9 cellular contexts compared by ENCODE assay signal in the genomic region with DNA sequence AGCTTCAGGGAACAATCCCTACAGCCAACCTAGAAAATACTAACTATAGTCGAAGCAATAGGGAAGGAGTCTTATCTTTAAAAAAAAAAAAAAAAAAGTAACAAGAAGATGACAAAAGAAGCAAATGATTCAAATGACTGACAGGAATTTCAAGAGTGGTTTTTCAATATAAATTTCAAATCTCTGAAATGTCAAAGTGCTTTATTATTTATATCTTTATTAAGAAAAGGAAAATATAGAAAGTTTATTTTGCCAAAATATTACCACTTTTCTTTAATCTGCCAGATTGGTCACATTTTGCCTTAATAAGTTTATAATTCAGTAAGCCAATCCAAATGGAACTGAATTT.
A peak's percentile ranks its signal among the peaks of the same experiment; 100 is the strongest.
DNase-seq lines count a peak whose midpoint lies in the region; ATAC-seq and TF ChIP-seq lines count a peak whose summit lies in the region.
"Had no signal": no experiment of that assay in that cellular context is flagged by ENCODE, and none has a peak within 500 bp of the region (broad histone marks: within the 10 kb centered on the region; RNA-seq: fewer than 3 reads in every experiment).

No MANE protein-coding gene starts in this region.

- H3K27ac ChIP-seq in BLaER1: no peak overlapping the region
- no peak overlapping the region for H3K27ac ChIP-seq in HUES48 (ENCODE audit: low read depth, low read length)
- H3K27ac ChIP-seq: WERI-Rb-1 had no signal

- BruUV-seq in MCF 10A (replicated peaks; lab: Mats Ljungman, UMichigan): no TSS peak

- POLR2A ChIA-PET in MCF 10A (lab: Yijun Ruan, JAX): interaction anchor here (0.5 to 2.2 kb wide), 9 partner anchors 8 to 1022 kb away, joined by 3 to 7 read pairs (median 3); no protein-coding TSS in a partner anchor
- POLR2A ChIA-PET in naive thymus-derived CD8-positive, alpha-beta T cell (lab: Charles Lee): interaction anchor here (0.7 to 1.7 kb wide), 2 partner anchors 116 to 332 kb away, joined by 5 read pairs; partner anchors contain the start of gene NFE2L2

- DNase-seq in MCF 10A (ENCODE audit: unreplicated experiment) (no peak), CD1c-positive myeloid dendritic cell (ENCODE audit: extremely low spot score) (no peak), germinal center (ENCODE audit: low spot score) (no peak), HK-2 (ENCODE audit: unreplicated experiment) (no peak), NCI-H2081 (lab: John Stamatoyannopoulos, UW) (no peak)
- no peak for DNase-seq in naive thymus-derived CD8-positive, alpha-beta T cell

- H3K27me3 Mint-ChIP-seq in MCF 10A (ENCODE audit: insufficient read depth, unreplicated experiment): peaks cover 66% of the 10 kb centered on the region
- H3K27me3 Mint-ChIP-seq in naive thymus-derived CD8-positive, alpha-beta T cell: peaks cover 20 to 57% (median 29%) of the 10 kb centered on the region in 5 donors

- H3K4me3 ChIP-seq in BLaER1 (peak overlapping the region; percentile 61), HUES48 (ENCODE audit: low read depth, low read length) (peak overlapping the region; percentile 76)

- H3K9me3 Mint-ChIP-seq in MCF 10A (ENCODE audit: unreplicated experiment): no peaks in the 10 kb centered on the region
- H3K9me3 Mint-ChIP-seq in naive thymus-derived CD8-positive, alpha-beta T cell: no peaks in the 10 kb centered on the region

- H3K4me3 Mint-ChIP-seq in MCF 10A (ENCODE audit: unreplicated experiment): peak overlapping the region; percentile 70
- peak overlapping the region; percentile 79 to 95 (median 86) for H3K4me3 Mint-ChIP-seq in naive thymus-derived CD8-positive, alpha-beta T cell

- peak overlapping the region; percentile 79 for H3K4me2 ChIP-seq in BLaER1

- H3K36me3 Mint-ChIP-seq in MCF 10A (ENCODE audit: insufficient read depth, unreplicated experiment): no peaks in the 10 kb centered on the region
- no peaks in the 10 kb centered on the region for H3K36me3 Mint-ChIP-seq in naive thymus-derived CD8-positive, alpha-beta T cell

- no peaks in the 10 kb centered on the region for H4K20me1 ChIP-seq in BLaER1

- H3K9ac ChIP-seq in BLaER1: no peak overlapping the region; the same call in 1 of the 2 replicates
- H3K9ac ChIP-seq in HUES48 (ENCODE audit: low read depth, low read length): no peak overlapping the region

- H3K4me1 Mint-ChIP-seq in MCF 10A (ENCODE audit: insufficient read depth, unreplicated experiment): peaks cover 15% of the 10 kb centered on the region
- peaks cover 5 to 20% (median 11%) of the 10 kb centered on the region in 4 donors for H3K4me1 Mint-ChIP-seq in naive thymus-derived CD8-positive, alpha-beta T cell

- no peak for ATAC-seq in naive thymus-derived CD8-positive, alpha-beta T cell

- H3K9me3 ChIP-seq in BLaER1: no peaks in the 10 kb centered on the region
- H3K9me3 ChIP-seq in HUES48 (ENCODE audit: control insufficient read depth, insufficient read depth, low read length): no peaks in the 10 kb centered on the region

- H3K27me3 ChIP-seq in BLaER1 (peaks cover 15% of the 10 kb centered on the region), HUES48 (ENCODE audit: control insufficient read depth, insufficient read depth, low read length) (peaks cover 15% of the 10 kb centered on the region)

- intact Hi-C loops in MCF 10A (cut with micrococcal nuclease): loop anchor here (2.0 to 10.0 kb wide), 4 partner anchors 573 to 1022 kb away; no protein-coding TSS in a partner anchor

- H3K36me3 ChIP-seq in BLaER1 (no peaks in the 10 kb centered on the region), HUES48 (ENCODE audit: control insufficient read depth, insufficient read depth, low read length) (no peaks in the 10 kb centered on the region)
- H3K36me3 ChIP-seq: WERI-Rb-1 had no signal

- CTCF ChIA-PET in MCF 10A (lab: Yijun Ruan, JAX): interaction anchor here (0.6 to 3.4 kb wide), 52 partner anchors 8 to 1033 kb away, joined by 3 to 40 read pairs (median 5); partner anchors contain the start of genes HOXD10 and HOXD9

- TF ChIP-seq CTCF in MCF 10A (IDR thresholded peaks at IDR 0.05; ENCODE audit: unreplicated experiment): no peak

- H3K27ac Mint-ChIP-seq in MCF 10A (ENCODE audit: low read depth, unreplicated experiment): no peak overlapping the region
- peak overlapping the region in 1 of 10 donors; percentile 57 for H3K27ac Mint-ChIP-seq in naive thymus-derived CD8-positive, alpha-beta T cell

- peaks cover 6% of the 10 kb centered on the region for H3K4me1 ChIP-seq in BLaER1
- H3K4me1 ChIP-seq in HUES48 (ENCODE audit: control insufficient read depth, insufficient read depth, low read length): peaks cover 16% of the 10 kb centered on the region
